Comparison of ENCODE assay signal across 12 cellular contexts in genomic region chr4:26192921-26193894, GRCh38.
DNase-seq lines count a peak whose midpoint lies in the region; ATAC-seq and TF ChIP-seq lines count a peak whose summit lies in the region.
"Had no signal": no experiment of that assay in that cellular context is flagged by ENCODE, and none has a peak within 500 bp of the region (broad histone marks: within the 10 kb centered on the region; RNA-seq: fewer than 3 reads in every experiment).

No MANE protein-coding gene starts in this region.

- TF ChIP-seq POLR2A in lower leg skin (IDR thresholded peaks at IDR 0.05): no peak

- H3K4me3 Mint-ChIP-seq in neural progenitor cell: no peak overlapping the region
- H3K4me3 Mint-ChIP-seq in glutamatergic neuron (ENCODE audit: unreplicated experiment): no peak overlapping the region

- H3K4me3 ChIP-seq in OCI-LY3 (ENCODE audit: low read length) (peak overlapping the region; percentile 43), neural progenitor cell (no peak overlapping the region), lower leg skin (ENCODE audit: low read depth, poor library complexity, severe bottlenecking) (no peak overlapping the region), foreskin fibroblast (ENCODE audit: low read depth in 1 of 2, low read length in 2 of 2) (no peak overlapping the region)
- H3K4me3 ChIP-seq: prostate gland had no signal

- peaks cover 12% of the 10 kb centered on the region; the same call in 1 of the 2 replicates for H3K27me3 ChIP-seq in OCI-LY3 (ENCODE audit: low read depth, low read length)
- H3K27me3 ChIP-seq in neural progenitor cell: no peaks in the 10 kb centered on the region

- H3F3A ChIP-seq in neural progenitor cell (ENCODE audit: low read depth): no peaks in the 10 kb centered on the region

- H3K79me2 ChIP-seq in OCI-LY3 (ENCODE audit: low read length): no peaks in the 10 kb centered on the region
- no peaks in the 10 kb centered on the region for H3K79me2 ChIP-seq in neural progenitor cell (ENCODE audit: low read depth)

- no peaks in the 10 kb centered on the region for H3K27me3 Mint-ChIP-seq in neural progenitor cell (ENCODE audit: insufficient read depth, low read depth)
- no peaks in the 10 kb centered on the region for H3K27me3 Mint-ChIP-seq in glutamatergic neuron (ENCODE audit: unreplicated experiment)

- H3K27ac ChIP-seq in OCI-LY3 (ENCODE audit: low read length) (peak overlapping the region; percentile 53), neural progenitor cell (no peak overlapping the region)
- H3K27ac ChIP-seq: HL-60, prostate gland, VCaP had no signal

- WGBS in lower leg skin, 2 donors: 43 to 52% methylated on average over 8 of the region's 8 CpGs

- peak; percentile 49 for DNase-seq in activated CD4-positive, alpha-beta T cell treated with anti-CD3 and anti-CD28 coated beads for 48 hours
- DNase-seq in activated CD4-positive, alpha-beta T cell treated with anti-CD3 and anti-CD28 coated beads for 4 hours: no peak
- no peak for DNase-seq in neural progenitor cell (ENCODE audit: low spot score)
- no peak for DNase-seq in glutamatergic neuron
- DNase-seq in lower leg skin (ENCODE audit: low spot score in 2 of 2): no peak
- no peak for DNase-seq in foreskin fibroblast
- DNase-seq: NCI-H2171 treated with DMSO at 0.1 percent for 48 hours had no signal

- H4K20me1 ChIP-seq in OCI-LY3 (ENCODE audit: insufficient read depth, low read length) (no peaks in the 10 kb centered on the region), neural progenitor cell (ENCODE audit: low read depth) (no peaks in the 10 kb centered on the region)

- H3K36me3 ChIP-seq in OCI-LY3 (replicated peaks; ENCODE audit: low read depth, low read length) (no peaks in the 10 kb centered on the region), neural progenitor cell (no peaks in the 10 kb centered on the region)
- H3K36me3 ChIP-seq: prostate gland had no signal

- ATAC-seq in GM21825 (IDR thresholded peaks at IDR 0.05; ENCODE audit: unreplicated experiment): peak; percentile 33

- peaks cover 48% of the 10 kb centered on the region for H3K4me1 ChIP-seq in OCI-LY3 (ENCODE audit: low read length)
- H3K4me1 ChIP-seq in neural progenitor cell: no peaks in the 10 kb centered on the region
- H3K4me1 ChIP-seq: prostate gland had no signal

- H3K4me2 ChIP-seq in OCI-LY3 (ENCODE audit: low read length): peak overlapping the region; percentile 83
- no peak overlapping the region for H3K4me2 ChIP-seq in neural progenitor cell

- peak overlapping the region; percentile 81 for H3K27ac Mint-ChIP-seq in neural progenitor cell
- no peak overlapping the region for H3K27ac Mint-ChIP-seq in glutamatergic neuron (ENCODE audit: unreplicated experiment)

- H2AFZ ChIP-seq in OCI-LY3 (ENCODE audit: low read depth, low read length) (peak overlapping the region; percentile 54), neural progenitor cell (replicated peaks) (peak overlapping the region; percentile 50)

- H3K36me3 Mint-ChIP-seq in neural progenitor cell (no peaks in the 10 kb centered on the region), glutamatergic neuron (ENCODE audit: unreplicated experiment) (no peaks in the 10 kb centered on the region)

- H3K4me1 Mint-ChIP-seq in neural progenitor cell (peaks cover 10% of the 10 kb centered on the region), glutamatergic neuron (ENCODE audit: low read depth, unreplicated experiment) (no peaks in the 10 kb centered on the region)

- H3K9me3 ChIP-seq in OCI-LY3 (ENCODE audit: insufficient read depth, low read length) (no peaks in the 10 kb centered on the region), neural progenitor cell (ENCODE audit: low read depth) (no peaks in the 10 kb centered on the region)
- H3K9me3 ChIP-seq: prostate gland had no signal

- peak; percentile 37; the same call in 1 of the 2 replicates for TF ChIP-seq CTCF in OCI-LY3 (IDR thresholded peaks at IDR 0.05; ENCODE audit: low read depth, low read length)
- TF ChIP-seq CTCF in neural progenitor cell (IDR thresholded peaks at IDR 0.05): no peak
- TF ChIP-seq CTCF in glutamatergic neuron (IDR thresholded peaks at IDR 0.05; ENCODE audit: partially characterized antibody, unreplicated experiment): no peak
- TF ChIP-seq CTCF in lower leg skin (IDR thresholded peaks at IDR 0.05): no peak
- no peak for TF ChIP-seq CTCF in foreskin fibroblast (IDR thresholded peaks at IDR 0.05; ENCODE audit: low read depth, low read length)

- intact Hi-C loops in lower leg skin (cut with DNase I; ENCODE audit: low total_unique reads): no loop called here

- H3K9me3 Mint-ChIP-seq in neural progenitor cell (no peaks in the 10 kb centered on the region), glutamatergic neuron (ENCODE audit: unreplicated experiment) (no peaks in the 10 kb centered on the region)

- H3K9ac ChIP-seq in OCI-LY3 (ENCODE audit: low read length): peak overlapping the region; percentile 36
- no peak overlapping the region for H3K9ac ChIP-seq in neural progenitor cell
